Comparison of ENCODE assay signal across 10 cellular contexts in the genomic region with DNA sequence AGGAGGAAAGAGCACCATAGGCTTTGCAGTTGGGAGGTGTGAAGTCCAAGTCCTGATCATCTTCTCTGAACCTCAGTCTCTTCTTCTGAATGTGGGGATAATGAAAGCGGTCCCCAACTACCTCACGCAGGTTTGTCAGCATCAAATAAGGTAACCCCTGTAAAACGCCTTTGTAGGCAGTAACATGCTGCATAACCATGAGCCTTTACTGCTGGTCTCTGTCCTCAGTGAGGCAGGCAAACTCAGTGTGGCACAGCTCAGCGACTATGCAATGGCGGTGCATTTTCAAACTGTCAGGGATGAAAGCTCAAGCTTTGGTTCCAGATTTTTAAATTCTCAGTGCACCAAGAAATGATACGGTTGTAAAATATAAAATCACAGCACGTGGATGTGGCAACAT. TPM values are rescaled to one million over a fixed set of nuclear protein-coding genes. Genes with fewer than 3 reads are reported as not detected.
A peak's percentile ranks its signal among the peaks of the same experiment; 100 is the strongest.
DNase-seq lines count a peak whose midpoint lies in the region; ATAC-seq and TF ChIP-seq lines count a peak whose summit lies in the region.
"Had no signal": no experiment of that assay in that cellular context is flagged by ENCODE, and none has a peak within 500 bp of the region (broad histone marks: within the 10 kb centered on the region; RNA-seq: fewer than 3 reads in every experiment).

No MANE protein-coding gene starts in this region.

- ATAC-seq in gastroesophageal sphincter (no peak), WTC11 (no peak)

- H3K9me3 ChIP-seq in gastroesophageal sphincter (no peaks in the 10 kb centered on the region), subcutaneous abdominal adipose tissue (ENCODE audit: control insufficient read depth in 5 of 5, low read length in 5 of 5) (no peaks in the 10 kb centered on the region)
- H3K9me3 ChIP-seq: MG63 had no signal

- WGBS in gastroesophageal sphincter (ENCODE audit: low coverage in 1 of 2), 2 donors = 94% methylated on average over 2 to 7 of the region's 7 CpGs

- TF ChIP-seq CTCF in gastroesophageal sphincter (IDR thresholded peaks at IDR 0.05) (no peak), WTC11 (IDR thresholded peaks at IDR 0.05) (no peak)

- no peak for TF ChIP-seq EP300 in gastroesophageal sphincter (IDR thresholded peaks at IDR 0.05)

- H3K36me3 Mint-ChIP-seq in activated CD4-positive, alpha-beta T cell treated with anti-CD3 and anti-CD28 coated beads, Interleukin-2, amount 10 ng/mL, durations not matched to agents 7 days and 5 days (ENCODE audit: low read depth) = peaks cover 41% of the 10 kb centered on the region
- H3K36me3 Mint-ChIP-seq in activated CD4-positive, alpha-beta memory T cell treated with anti-CD3 and anti-CD28 coated beads for 36 hours = peaks cover 29% of the 10 kb centered on the region
- no peaks in the 10 kb centered on the region; the same call in 1 of the 2 replicates for H3K36me3 Mint-ChIP-seq in WTC11

- H3K4me1 Mint-ChIP-seq in activated CD4-positive, alpha-beta T cell treated with anti-CD3 and anti-CD28 coated beads, Interleukin-2, amount 10 ng/mL, durations not matched to agents 7 days and 5 days = peaks cover 56% of the 10 kb centered on the region
- H3K4me1 Mint-ChIP-seq in activated CD4-positive, alpha-beta memory T cell treated with anti-CD3 and anti-CD28 coated beads for 36 hours (ENCODE audit: low read depth) = peaks cover 42% of the 10 kb centered on the region
- peaks cover 26% of the 10 kb centered on the region for H3K4me1 Mint-ChIP-seq in WTC11

- H3K9ac ChIP-seq in subcutaneous abdominal adipose tissue (ENCODE audit: low read length in 5 of 5) = peak overlapping the region in 1 of 5 donors; percentile 13

- H3K27ac Mint-ChIP-seq in activated CD4-positive, alpha-beta T cell treated with anti-CD3 and anti-CD28 coated beads, Interleukin-2, amount 10 ng/mL, durations not matched to agents 7 days and 5 days = peak overlapping the region; percentile 92
- H3K27ac Mint-ChIP-seq in activated CD4-positive, alpha-beta memory T cell treated with anti-CD3 and anti-CD28 coated beads for 36 hours = peak overlapping the region; percentile 92
- H3K27ac Mint-ChIP-seq in WTC11 = no peak overlapping the region

- H3K27me3 Mint-ChIP-seq in activated CD4-positive, alpha-beta T cell treated with anti-CD3 and anti-CD28 coated beads, Interleukin-2, amount 10 ng/mL, durations not matched to agents 7 days and 5 days = no peaks in the 10 kb centered on the region
- H3K27me3 Mint-ChIP-seq in activated CD4-positive, alpha-beta memory T cell treated with anti-CD3 and anti-CD28 coated beads for 36 hours = no peaks in the 10 kb centered on the region
- H3K27me3 Mint-ChIP-seq in WTC11 (ENCODE audit: low read depth) = no peaks in the 10 kb centered on the region

- H3K27me3 ChIP-seq in gastroesophageal sphincter (no peaks in the 10 kb centered on the region), subcutaneous abdominal adipose tissue (ENCODE audit: control insufficient read depth in 5 of 5, insufficient read depth in 4 of 5, low read length in 5 of 5) (no peaks in the 10 kb centered on the region)
- H3K27me3 ChIP-seq: MG63 had no signal

- H3K9me3 Mint-ChIP-seq in activated CD4-positive, alpha-beta T cell treated with anti-CD3 and anti-CD28 coated beads, Interleukin-2, amount 10 ng/mL, durations not matched to agents 7 days and 5 days = no peaks in the 10 kb centered on the region
- no peaks in the 10 kb centered on the region for H3K9me3 Mint-ChIP-seq in activated CD4-positive, alpha-beta memory T cell treated with anti-CD3 and anti-CD28 coated beads for 36 hours
- no peaks in the 10 kb centered on the region for H3K9me3 Mint-ChIP-seq in WTC11

- peak overlapping the region; percentile 60 for H3K4me3 Mint-ChIP-seq in activated CD4-positive, alpha-beta T cell treated with anti-CD3 and anti-CD28 coated beads, Interleukin-2, amount 10 ng/mL, durations not matched to agents 7 days and 5 days
- H3K4me3 Mint-ChIP-seq in activated CD4-positive, alpha-beta memory T cell treated with anti-CD3 and anti-CD28 coated beads for 36 hours = peak overlapping the region; percentile 59
- no peak overlapping the region for H3K4me3 Mint-ChIP-seq in WTC11

- H3K4me3 ChIP-seq in gastroesophageal sphincter = no peak overlapping the region
- peak overlapping the region in 4 of 5 donors; percentile 4 to 33 (median 24) for H3K4me3 ChIP-seq in subcutaneous abdominal adipose tissue (ENCODE audit: low read depth in 1 of 5, low read length in 5 of 5)
- H3K4me3 ChIP-seq: MG63 had no signal

- TF ChIP-seq POLR2A in gastroesophageal sphincter (IDR thresholded peaks at IDR 0.05) = no peak

- H3K4me1 ChIP-seq in gastroesophageal sphincter = peaks cover 0 to 91% (median 19%) of the 10 kb centered on the region in 3 donors
- peaks cover 10 to 54% (median 44%) of the 10 kb centered on the region in 5 donors for H3K4me1 ChIP-seq in subcutaneous abdominal adipose tissue (ENCODE audit: control insufficient read depth in 5 of 5, insufficient read depth in 5 of 5, low read length in 5 of 5)

- POLR2A ChIA-PET in activated CD4-positive, alpha-beta T cell treated with anti-CD3 and anti-CD28 coated beads, Interleukin-2, amount 10 ng/mL, durations not matched to agents 7 days and 5 days (lab: Charles Lee) = interaction anchor here (1.3 kb wide), 1 partner anchor 10 kb away, joined by 9 read pairs; no protein-coding TSS in a partner anchor
- POLR2A ChIA-PET in activated CD4-positive, alpha-beta memory T cell treated with anti-CD3 and anti-CD28 coated beads for 36 hours (lab: Charles Lee) = interaction anchor here (0.6 to 2.0 kb wide), 4 partner anchors 10 to 36 kb away, joined by 3 to 8 read pairs (median 6); no protein-coding TSS in a partner anchor
- POLR2A ChIA-PET in WTC11 (lab: Charles Lee) = no interaction called here

- H3K36me3 ChIP-seq in gastroesophageal sphincter (peaks cover 0 to 43% of the 10 kb centered on the region in 2 donors), subcutaneous abdominal adipose tissue (ENCODE audit: control insufficient read depth in 5 of 5, insufficient read depth in 5 of 5, low read length in 5 of 5) (peaks cover 0 to 22% (median 9%) of the 10 kb centered on the region in 5 donors)
- H3K36me3 ChIP-seq: MG63 had no signal

- no peak for DNase-seq in activated CD4-positive, alpha-beta T cell treated with anti-CD3 and anti-CD28 coated beads, Interleukin-2, amount 10 ng/mL, durations not matched to agents 7 days and 5 days
- no peak for DNase-seq in activated CD4-positive, alpha-beta T cell treated with anti-CD3 and anti-CD28 coated beads, Interleukin-2, amount 50 U/mL, for 1 hour
- no peak for DNase-seq in activated CD4-positive, alpha-beta memory T cell treated with anti-CD3 and anti-CD28 coated beads for 36 hours
- DNase-seq in WTC11 (ENCODE audit: low spot score) = no peak
- no peak for DNase-seq in midbrain (lab: John Stamatoyannopoulos, UW)
- DNase-seq in NCI-H128 (lab: John Stamatoyannopoulos, UW; ENCODE audit: unreplicated experiment) = no peak
- DNase-seq: trophoblast cell had no signal

- CTCF ChIA-PET in activated CD4-positive, alpha-beta T cell treated with anti-CD3 and anti-CD28 coated beads, Interleukin-2, amount 10 ng/mL, durations not matched to agents 7 days and 5 days (lab: Charles Lee) = interaction anchor here (1.0 to 4.9 kb wide), 5 partner anchors 10 to 67 kb away, joined by 3 to 27 read pairs (median 9); no protein-coding TSS in a partner anchor
- CTCF ChIA-PET in activated CD4-positive, alpha-beta memory T cell treated with anti-CD3 and anti-CD28 coated beads for 36 hours (lab: Charles Lee) = interaction anchor here (1.0 to 2.4 kb wide), 4 partner anchors 19 to 312 kb away, joined by 3 to 11 read pairs (median 4); no protein-coding TSS in a partner anchor
- CTCF ChIA-PET in WTC11 (lab: Charles Lee) = interaction anchor here (1.5 to 1.9 kb wide), 4 partner anchors 41 to 369 kb away, joined by 3 to 7 read pairs (median 5); no protein-coding TSS in a partner anchor

- H3K27ac ChIP-seq in gastroesophageal sphincter (peak overlapping the region in 3 of 4 donors; percentile 84 to 89 (median 88)), subcutaneous abdominal adipose tissue (ENCODE audit: low read depth, low read length) (peak overlapping the region; percentile 41)

- intact Hi-C loops in activated CD4-positive, alpha-beta memory T cell treated with anti-CD3 and anti-CD28 coated beads for 36 hours (cut with micrococcal nuclease) = loop anchor here (2.0 kb wide), 1 partner anchor 19 kb away; no protein-coding TSS in a partner anchor

TF ChIP-seq in WTC11, 78 proteins besides CTCF, POLR2A, EP300 and RAD21 (continues in another document):
- TF ChIP-seq, protein P1, sequence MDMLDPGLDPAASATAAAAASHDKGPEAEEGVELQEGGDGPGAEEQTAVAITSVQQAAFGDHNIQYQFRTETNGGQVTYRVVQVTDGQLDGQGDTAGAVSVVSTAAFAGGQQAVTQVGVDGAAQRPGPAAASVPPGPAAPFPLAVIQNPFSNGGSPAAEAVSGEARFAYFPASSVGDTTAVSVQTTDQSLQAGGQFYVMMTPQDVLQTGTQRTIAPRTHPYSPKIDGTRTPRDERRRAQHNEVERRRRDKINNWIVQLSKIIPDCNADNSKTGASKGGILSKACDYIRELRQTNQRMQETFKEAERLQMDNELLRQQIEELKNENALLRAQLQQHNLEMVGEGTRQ (CRISPR knock-in tag; IDR thresholded peaks at IDR 0.05) = no peak
- TF ChIP-seq FOXJ3 (CRISPR knock-in tag; IDR thresholded peaks at IDR 0.05; ENCODE audit: borderline replicate concordance) = no peak
- no peak for TF ChIP-seq ZNF317 (CRISPR knock-in tag; IDR thresholded peaks at IDR 0.05; ENCODE audit: borderline replicate concordance, low read depth)
- TF ChIP-seq RELA (CRISPR knock-in tag; IDR thresholded peaks at IDR 0.05; ENCODE audit: borderline replicate concordance) = no peak
- no peak for TF ChIP-seq HMGA2 (CRISPR knock-in tag; IDR thresholded peaks at IDR 0.05)

RNA-seq across cellular contexts. Expression of a gene that starts 46.1 kb away (rescaled TPM):
- 10 to 100 TPM; 55.9 to 62.3 TPM for total RNA-seq in activated CD4-positive, alpha-beta T cell treated with anti-CD3 and anti-CD28 coated beads, Interleukin-2, amount 10 ng/mL, durations not matched to agents 7 days and 5 days
- total RNA-seq in activated CD4-positive, alpha-beta memory T cell treated with anti-CD3 and anti-CD28 coated beads for 36 hours = 10 to 100 TPM; 52.0 to 52.5 TPM
- total RNA-seq in gastroesophageal sphincter = 10 to 100 TPM; 14.7 to 40.2 (median 18.3) TPM
- total RNA-seq in WTC11 (2021) = 154 to 162 TPM (median 154 TPM) in 3 replicates

Comparison
In these comparisons a context has a peak if more than half of its experiments do, and no peak if none do; other contexts are left out.
1. H3K4me3 ChIP-seq: peak in subcutaneous abdominal adipose tissue (4 of 5); none in gastroesophageal sphincter (0 of 2).